Comparison of ENCODE assay signal across 12 cellular contexts in genomic region chr10:79310911-79311573, GRCh38. TPM values are rescaled to one million over a fixed set of nuclear protein-coding genes. Genes with fewer than 3 reads are reported as not detected.
DNase-seq lines count a peak whose midpoint lies in the region; ATAC-seq and TF ChIP-seq lines count a peak whose summit lies in the region.
"Had no signal": no experiment of that assay in that cellular context is flagged by ENCODE, and none has a peak within 500 bp of the region (broad histone marks: within the 10 kb centered on the region; RNA-seq: fewer than 3 reads in every experiment).

No MANE protein-coding gene starts in this region.

- H3K9me3 Mint-ChIP-seq in activated T-helper 17 cell treated with anti-CD3 and anti-CD28 coated beads, Interleukin-2, amount 50 U/mL, for 72 hours: no peaks in the 10 kb centered on the region
- H3K9me3 Mint-ChIP-seq in osteocyte (ENCODE audit: unreplicated experiment): no peaks in the 10 kb centered on the region
- H3K9me3 Mint-ChIP-seq: activated naive CD8-positive, alpha-beta T cell treated with anti-CD3 and anti-CD28 coated beads for 36 hours had no signal

- H3K27me3 ChIP-seq in heart left ventricle (no peaks in the 10 kb centered on the region), mesenchymal stem cell (ENCODE audit: control insufficient read depth in 1 of 2, insufficient read depth in 1 of 2, low read length in 2 of 2) (no peaks in the 10 kb centered on the region)
- H3K27me3 ChIP-seq: testis had no signal

- no peak overlapping the region for H2BK5ac ChIP-seq in mesenchymal stem cell (ENCODE audit: low read depth, low read length, poor library complexity, severe bottlenecking)

- no peaks in the 10 kb centered on the region for H3K27me3 Mint-ChIP-seq in activated T-helper 17 cell treated with anti-CD3 and anti-CD28 coated beads, Interleukin-2, amount 50 U/mL, for 72 hours
- H3K27me3 Mint-ChIP-seq in osteocyte (ENCODE audit: unreplicated experiment): no peaks in the 10 kb centered on the region
- H3K27me3 Mint-ChIP-seq: activated naive CD8-positive, alpha-beta T cell treated with anti-CD3 and anti-CD28 coated beads for 36 hours had no signal

- intact Hi-C loops in heart left ventricle (cut with DNase I): no loop called here

- peaks cover 20% of the 10 kb centered on the region for H3K79me1 ChIP-seq in mesenchymal stem cell (replicated peaks; ENCODE audit: low read length, poor library complexity, severe bottlenecking)

- H3K36me3 Mint-ChIP-seq in activated T-helper 17 cell treated with anti-CD3 and anti-CD28 coated beads, Interleukin-2, amount 50 U/mL, for 72 hours (ENCODE audit: low read depth): peaks cover 62% of the 10 kb centered on the region
- peaks cover 35% of the 10 kb centered on the region for H3K36me3 Mint-ChIP-seq in osteocyte (ENCODE audit: unreplicated experiment)

- no peaks in the 10 kb centered on the region for H3K9me3 ChIP-seq in heart left ventricle
- no peaks in the 10 kb centered on the region for H3K9me3 ChIP-seq in mesenchymal stem cell (ENCODE audit: control insufficient read depth, low read length)
- H3K9me3 ChIP-seq: testis had no signal

- H3K4me3 Mint-ChIP-seq in activated T-helper 17 cell treated with anti-CD3 and anti-CD28 coated beads, Interleukin-2, amount 50 U/mL, for 72 hours: peak overlapping the region; percentile 20
- H3K4me3 Mint-ChIP-seq in osteocyte (ENCODE audit: unreplicated experiment): no peak overlapping the region
- H3K4me3 Mint-ChIP-seq: activated naive CD8-positive, alpha-beta T cell treated with anti-CD3 and anti-CD28 coated beads for 36 hours had no signal

- H3K27ac Mint-ChIP-seq in activated T-helper 17 cell treated with anti-CD3 and anti-CD28 coated beads, Interleukin-2, amount 50 U/mL, for 72 hours: peak overlapping the region; percentile 74
- H3K27ac Mint-ChIP-seq in osteocyte (ENCODE audit: unreplicated experiment): peak overlapping the region; percentile 52
- H3K27ac Mint-ChIP-seq: activated naive CD8-positive, alpha-beta T cell treated with anti-CD3 and anti-CD28 coated beads for 36 hours had no signal

- peak overlapping the region in 1 of 2 experiments; percentile 35 for H3K18ac ChIP-seq in mesenchymal stem cell (ENCODE audit: low read depth in 1 of 2, low read length in 2 of 2)

- peak; percentile 26 for ATAC-seq in activated T-helper 17 cell treated with anti-CD3 and anti-CD28 coated beads, Interleukin-2, amount 50 U/mL, for 72 hours (replicated peaks)
- no peak for ATAC-seq in heart left ventricle
- no peak for ATAC-seq in HG02623 (IDR thresholded peaks at IDR 0.05; ENCODE audit: unreplicated experiment)

- TF ChIP-seq CTCF in heart left ventricle (IDR thresholded peaks at IDR 0.05) (no peak), osteocyte (IDR thresholded peaks at IDR 0.05) (no peak)

- no peak overlapping the region for H2AK5ac ChIP-seq in mesenchymal stem cell (ENCODE audit: low read length, severe bottlenecking)

- no peak overlapping the region for H4K91ac ChIP-seq in mesenchymal stem cell (ENCODE audit: low read length)

- H3K4me2 ChIP-seq in mesenchymal stem cell (ENCODE audit: low read length, poor library complexity, severe bottlenecking): no peak overlapping the region

- H3K9ac ChIP-seq in mesenchymal stem cell (ENCODE audit: low read length): no peak overlapping the region

- TF ChIP-seq POLR2A in heart left ventricle (IDR thresholded peaks at IDR 0.05): no peak

- H3K4me3 ChIP-seq in heart left ventricle (no peak overlapping the region), mesenchymal stem cell (ENCODE audit: insufficient read depth in 1 of 2, low read depth in 1 of 2, low read length in 2 of 2) (no peak overlapping the region)
- H3K4me3 ChIP-seq: testis had no signal

- peak overlapping the region in 1 of 12 donors; percentile 57 for H3K27ac ChIP-seq in heart left ventricle
- no peak overlapping the region for H3K27ac ChIP-seq in mesenchymal stem cell (ENCODE audit: low read length, poor library complexity, severe bottlenecking)
- H3K27ac ChIP-seq: testis, VCaP had no signal

- H3K4me1 ChIP-seq in heart left ventricle (peaks cover 0 to 9% (median 0%) of the 10 kb centered on the region in 12 donors), mesenchymal stem cell (ENCODE audit: control insufficient read depth, insufficient read depth, low read depth, low read length) (peaks cover 9% of the 10 kb centered on the region)
- H3K4me1 ChIP-seq: testis had no signal

- H3K4me1 Mint-ChIP-seq in activated T-helper 17 cell treated with anti-CD3 and anti-CD28 coated beads, Interleukin-2, amount 50 U/mL, for 72 hours: peaks cover 10% of the 10 kb centered on the region
- peaks cover 2% of the 10 kb centered on the region for H3K4me1 Mint-ChIP-seq in osteocyte (ENCODE audit: unreplicated experiment)

- H2AFZ ChIP-seq in mesenchymal stem cell (ENCODE audit: low read depth, low read length): no peak overlapping the region

- H2BK120ac ChIP-seq in mesenchymal stem cell (ENCODE audit: low read depth, low read length): no peak overlapping the region

- H2BK12ac ChIP-seq in mesenchymal stem cell (ENCODE audit: low read length in 2 of 2): peak overlapping the region in 1 of 2 experiments; percentile 24

- H3K14ac ChIP-seq in mesenchymal stem cell (ENCODE audit: low read length in 2 of 2): no peak overlapping the region

- H3K23ac ChIP-seq in mesenchymal stem cell (ENCODE audit: low read length in 2 of 2): no peak overlapping the region

- DNase-seq in Caki2 (ENCODE audit: low read depth) (peak; percentile 86), heart left ventricle (peak in 3 of 5 donors; percentile 25 to 59 (median 30)), osteocyte (ENCODE audit: extremely low spot score, unreplicated experiment) (no peak), mesenchymal stem cell (no peak), DMS153 (lab: John Stamatoyannopoulos, UW) (no peak), hepatic stellate cell (ENCODE audit: low spot score) (no peak)
- DNase-seq: activated naive CD8-positive, alpha-beta T cell treated with anti-CD3 and anti-CD28 coated beads for 36 hours; NCI-H1105; testis had no signal

- peaks cover 0 to 99% (median 93%) of the 10 kb centered on the region in 9 donors for H3K36me3 ChIP-seq in heart left ventricle
- H3K36me3 ChIP-seq in mesenchymal stem cell (ENCODE audit: control insufficient read depth in 1 of 2, insufficient read depth in 2 of 2, low read depth in 1 of 2, low read length in 2 of 2): peaks cover 94 to 98% of the 10 kb centered on the region in 2 experiments

- H3K4ac ChIP-seq in mesenchymal stem cell (ENCODE audit: low read depth in 1 of 2, low read length in 2 of 2): no peak overlapping the region

- 78 to 91% (median 85%) methylated on average over 22 to 26 of the region's 26 CpGs for WGBS in heart left ventricle, 4 donors
- WGBS in mesenchymal stem cell: 90% methylated on average over 26 of the region's 26 CpGs

- in situ Hi-C loops in Caki2 (cut with HindIII; ENCODE audit: low pct_unique_long_range_greater_than_20kb, low sequenced_read_pairs): no loop called here

- H2BK15ac ChIP-seq in mesenchymal stem cell (ENCODE audit: low read depth, poor library complexity, severe bottlenecking): no peak overlapping the region

- no peak overlapping the region for H4K8ac ChIP-seq in mesenchymal stem cell (ENCODE audit: low read length)

RNA-seq across cellular contexts. Expression of gene PPIF, which starts 36.2 kb away (rescaled TPM):
- 85.8 and 124 TPM in 2 replicates for total RNA-seq in Caki2 (2014; rRNA removed; shearing (Covaris generic); ENCODE audit: low replicate concordance)
- 100 to 1,000 TPM in 1 of 2 donors, 10 to 100 TPM in 1; 73.7 to 170 TPM for total RNA-seq in activated T-helper 17 cell treated with anti-CD3 and anti-CD28 coated beads, Interleukin-2, amount 50 U/mL, for 72 hours
- total RNA-seq in heart left ventricle (100 to 1,000 TPM in 8 of 9 donors, 10 to 100 TPM in 1; 86.3 to 180 (median 128) TPM), osteocyte (17.0 and 20.7 TPM in 2 replicates)
- polyA plus RNA-seq in heart left ventricle: 100 to 1,000 TPM in 1 of 2 donors, 10 to 100 TPM in 1; 82.8 to 193 TPM
- polyA plus RNA-seq in mesenchymal stem cell (2013, experiment 1 of 2): 49.4 TPM
- 50.7 TPM for polyA plus RNA-seq in mesenchymal stem cell (2013, experiment 2 of 2)

Comparison
In these comparisons a context has a peak if more than half of its experiments do, and no peak if none do; other contexts are left out.
1. DNase-seq: peak in Caki2 (single experiment) and heart left ventricle (3 of 5); none in osteocyte (single experiment), mesenchymal stem cell (single experiment), DMS153 (single experiment) and hepatic stellate cell (single experiment).